In the genomic region with DNA sequence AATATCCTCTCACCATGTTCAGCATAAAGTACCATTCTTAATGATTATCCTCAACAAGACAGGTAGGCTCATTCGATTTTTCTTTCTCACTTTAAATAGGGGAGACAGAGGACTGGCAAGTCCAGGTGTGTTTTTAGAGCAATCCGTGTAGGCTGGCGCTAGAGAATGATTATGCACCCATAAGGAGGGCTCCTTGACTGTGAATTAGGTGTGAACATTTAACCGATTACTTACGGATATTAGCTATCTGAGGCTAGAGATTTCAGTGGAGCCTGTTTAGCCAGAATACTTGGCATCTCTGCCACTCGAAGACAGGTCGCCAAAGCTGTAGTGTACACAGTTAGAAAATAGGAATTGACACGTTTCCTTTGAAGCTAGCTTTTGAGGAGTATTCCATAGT, we compare ENCODE assay signal across 9 cellular contexts. TPM values are rescaled to one million over a fixed set of nuclear protein-coding genes. Genes with fewer than 3 reads are reported as not detected.
DNase-seq lines count a peak whose midpoint lies in the region; ATAC-seq and TF ChIP-seq lines count a peak whose summit lies in the region.
"Had no signal": no experiment of that assay in that cellular context is flagged by ENCODE, and none has a peak within 500 bp of the region (broad histone marks: within the 10 kb centered on the region; RNA-seq: fewer than 3 reads in every experiment).

No MANE protein-coding gene starts in this region.

- no peaks in the 10 kb centered on the region for H3K27me3 ChIP-seq in GM23338 (ENCODE audit: insufficient read depth)
- no peaks in the 10 kb centered on the region for H3K27me3 ChIP-seq in skeletal muscle tissue (ENCODE audit: control insufficient read depth in 3 of 3, insufficient read depth in 3 of 3, low read length in 3 of 3)

- peaks cover 6% of the 10 kb centered on the region for H4K20me1 ChIP-seq in GM23338 (replicated peaks; ENCODE audit: insufficient read depth)

- no peak overlapping the region for H3K27ac Mint-ChIP-seq in GM23338

- peaks cover 16% of the 10 kb centered on the region for H3K9me3 Mint-ChIP-seq in GM23338

- H2AFZ ChIP-seq in GM23338, result no peak overlapping the region

- H3K4me1 ChIP-seq in GM23338 (ENCODE audit: insufficient read depth) (peaks cover 36% of the 10 kb centered on the region), skeletal muscle tissue (ENCODE audit: control insufficient read depth in 3 of 3, insufficient read depth in 3 of 3, low read length in 3 of 3) (peaks cover 38 to 54% (median 39%) of the 10 kb centered on the region in 3 donors)

- no peaks in the 10 kb centered on the region for H3K9me3 ChIP-seq in skeletal muscle tissue (ENCODE audit: control insufficient read depth in 3 of 3, low read length in 3 of 3)

- H3K4me3 Mint-ChIP-seq in GM23338, result peak overlapping the region; percentile 2; the same call in 2 of the 3 replicates

- H3K27ac ChIP-seq in GM23338 (ENCODE audit: low read depth) (no peak overlapping the region), skeletal muscle tissue (ENCODE audit: low read depth, low read length) (peak overlapping the region; percentile 76)

- H3K79me2 ChIP-seq in GM23338 (replicated peaks; ENCODE audit: insufficient read depth), result peaks cover 28% of the 10 kb centered on the region

- peaks cover 16% of the 10 kb centered on the region; the same call in 1 of the 2 replicates for H3F3A ChIP-seq in GM23338 (replicated peaks; ENCODE audit: low read depth)

- DNase-seq in GM23338 (ENCODE audit: low spot score) (no peak), RPMI8226 (peak; percentile 32), fibroblast of pulmonary artery (ENCODE audit: low read depth) (no peak)
- DNase-seq in stimulated activated CD4-positive, alpha-beta T cell treated with anti-CD3 and anti-CD28 coated beads, Interleukin-1b, Interleukin-23, amount 100 ng/mL, for 48 hours, result no peak
- DNase-seq in stimulated activated naive CD4-positive, alpha-beta T cell treated with Interleukin-2 at 50 U/mL for 16 hours (lab: John Stamatoyannopoulos, UW), result no peak
- DNase-seq in stimulated activated CD4-positive, alpha-beta T cell treated with anti-CD3 and anti-CD28 coated beads, Interleukin-4, amount 100 ng/mL, for 1 hour, result no peak
- DNase-seq: NCI-H1436 had no signal

- peaks cover 20% of the 10 kb centered on the region; the same call in 1 of the 2 replicates for H3K36me3 ChIP-seq in GM23338 (ENCODE audit: insufficient read depth)
- H3K36me3 ChIP-seq in skeletal muscle tissue (ENCODE audit: control insufficient read depth in 3 of 3, insufficient read depth in 3 of 3, low read length in 3 of 3), result peaks cover 7 to 26% (median 23%) of the 10 kb centered on the region in 3 donors

- no peak overlapping the region for H3K4me3 ChIP-seq in GM23338
- H3K4me3 ChIP-seq in fibroblast of pulmonary artery (replicated peaks; ENCODE audit: low read depth, low read length), result peak overlapping the region; percentile 92
- peak overlapping the region in 2 of 3 donors; percentile 30 to 90 for H3K4me3 ChIP-seq in skeletal muscle tissue (ENCODE audit: low read length in 3 of 3)

- no peaks in the 10 kb centered on the region for H3K9me2 ChIP-seq in GM23338 (ENCODE audit: insufficient read depth)

- H3K4me1 Mint-ChIP-seq in GM23338, result peaks cover 34% of the 10 kb centered on the region

- no peak for TF ChIP-seq CTCF in GM23338 (conservative IDR thresholded peaks at IDR 0.05; ENCODE audit: low read depth in 2 of 2)
- TF ChIP-seq CTCF in fibroblast of pulmonary artery (IDR thresholded peaks at IDR 0.05; ENCODE audit: low read length, missing control alignments), result no peak

- no peak overlapping the region for H3K4me2 ChIP-seq in GM23338

- ATAC-seq in GM23338, result no peak
- ATAC-seq: sciatic nerve had no signal

- H3K36me3 Mint-ChIP-seq in GM23338 (ENCODE audit: low read depth), result peaks cover 22% of the 10 kb centered on the region

- peaks cover 11% of the 10 kb centered on the region for H3K27me3 Mint-ChIP-seq in GM23338 (ENCODE audit: insufficient read depth, low read depth, poor library complexity)

- peak overlapping the region in 2 of 3 donors; percentile 55 to 88 for H3K9ac ChIP-seq in skeletal muscle tissue (ENCODE audit: low read depth in 1 of 3, low read length in 3 of 3)

TF ChIP-seq in GM23338, 12 proteins besides CTCF, POLR2A, EP300 and RAD21:
- TF ChIP-seq REST (IDR thresholded peaks at IDR 0.05; ENCODE audit: unreplicated experiment) (no peak), POLR2AphosphoS5 (IDR thresholded peaks at IDR 0.05; ENCODE audit: low read depth) (no peak), EZH2 (IDR thresholded peaks at IDR 0.05; ENCODE audit: low read depth, unreplicated experiment) (no peak), ZNF114 (CRISPR knock-in tag; IDR thresholded peaks at IDR 0.05) (no peak), CREB1 (CRISPR knock-in tag; IDR thresholded peaks at IDR 0.05; ENCODE audit: low read depth) (no peak)
TF ChIP-seq in GM23338: peak in this region for 0.

RNA-seq across cellular contexts. Expression of gene SEC14L1, which starts 1.9 kb away (rescaled TPM):
- 54.8 and 81.8 TPM in 2 replicates for total RNA-seq in GM23338 (2014; rRNA removed; shearing (Covaris generic))
- polyA plus RNA-seq in GM23338 (2016; fragmentation: Nextera tagmentation; extraction: Ambion mirVana), result 26.8 and 32.3 TPM in 2 replicates
- 83.5 TPM for total RNA-seq in skeletal muscle tissue
